ENCODE assay signal across 1 cellular context in genomic region chr5:60517850-60518249, GRCh38.
TF ChIP-seq lines count a peak whose summit lies in the region.

No MANE protein-coding gene starts in this region.

TF ChIP-seq in GM12878, 131 proteins besides CTCF, POLR2A, EP300 and RAD21:
- TF ChIP-seq CUX1 (IDR thresholded peaks at IDR 0.05; ENCODE audit: insufficient replicate concordance, low read depth, low read length), result no peak
- no peak for TF ChIP-seq HCFC1 (IDR thresholded peaks at IDR 0.05; ENCODE audit: low read length)
- TF ChIP-seq NFYA (IDR thresholded peaks at IDR 0.05; ENCODE audit: borderline replicate concordance, low read depth, low read length), result no peak
- TF ChIP-seq SREBF2 (IDR thresholded peaks at IDR 0.05; ENCODE audit: low read length), result no peak
- TF ChIP-seq MTA2 (IDR thresholded peaks at IDR 0.05; ENCODE audit: low read depth), result no peak
- no peak for TF ChIP-seq ELK1 (IDR thresholded peaks at IDR 0.05; ENCODE audit: low read depth, low read length)
- no peak for TF ChIP-seq IRF5 (IDR thresholded peaks at IDR 0.05; ENCODE audit: borderline replicate concordance)
- TF ChIP-seq, protein P1, sequence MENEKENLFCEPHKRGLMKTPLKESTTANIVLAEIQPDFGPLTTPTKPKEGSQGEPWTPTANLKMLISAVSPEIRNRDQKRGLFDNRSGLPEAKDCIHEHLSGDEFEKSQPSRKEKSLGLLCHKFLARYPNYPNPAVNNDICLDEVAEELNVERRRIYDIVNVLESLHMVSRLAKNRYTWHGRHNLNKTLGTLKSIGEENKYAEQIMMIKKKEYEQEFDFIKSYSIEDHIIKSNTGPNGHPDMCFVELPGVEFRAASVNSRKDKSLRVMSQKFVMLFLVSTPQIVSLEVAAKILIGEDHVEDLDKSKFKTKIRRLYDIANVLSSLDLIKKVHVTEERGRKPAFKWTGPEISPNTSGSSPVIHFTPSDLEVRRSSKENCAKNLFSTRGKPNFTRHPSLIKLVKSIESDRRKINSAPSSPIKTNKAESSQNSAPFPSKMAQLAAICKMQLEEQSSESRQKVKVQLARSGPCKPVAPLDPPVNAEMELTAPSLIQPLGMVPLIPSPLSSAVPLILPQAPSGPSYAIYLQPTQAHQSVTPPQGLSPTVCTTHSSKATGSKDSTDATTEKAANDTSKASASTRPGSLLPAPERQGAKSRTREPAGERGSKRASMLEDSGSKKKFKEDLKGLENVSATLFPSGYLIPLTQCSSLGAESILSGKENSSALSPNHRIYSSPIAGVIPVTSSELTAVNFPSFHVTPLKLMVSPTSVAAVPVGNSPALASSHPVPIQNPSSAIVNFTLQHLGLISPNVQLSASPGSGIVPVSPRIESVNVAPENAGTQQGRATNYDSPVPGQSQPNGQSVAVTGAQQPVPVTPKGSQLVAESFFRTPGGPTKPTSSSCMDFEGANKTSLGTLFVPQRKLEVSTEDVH (IDR thresholded peaks at IDR 0.05; ENCODE audit: low read depth, partially characterized antibody), result no peak
- TF ChIP-seq MAX (IDR thresholded peaks at IDR 0.05; ENCODE audit: low read depth, low read length), result no peak
- TF ChIP-seq SKIL (IDR thresholded peaks at IDR 0.05; ENCODE audit: low read depth, poor library complexity, severe bottlenecking), result no peak
- TF ChIP-seq SUZ12 (IDR thresholded peaks at IDR 0.05; ENCODE audit: unreplicated experiment), result no peak
- no peak for TF ChIP-seq CBX3 (IDR thresholded peaks at IDR 0.05; ENCODE audit: borderline replicate concordance, low read depth)
- no peak for TF ChIP-seq E2F4 (IDR thresholded peaks at IDR 0.05; ENCODE audit: low read depth, low read length)
- no peak for TF ChIP-seq ATF2 (IDR thresholded peaks at IDR 0.05; ENCODE audit: low read length)
- no peak for TF ChIP-seq CHD1 (IDR thresholded peaks at IDR 0.05; ENCODE audit: low read depth, low read length)
- no peak for TF ChIP-seq EED (IDR thresholded peaks at IDR 0.05; ENCODE audit: low read depth)
